8 cellular contexts compared by ENCODE assay signal in the genomic region with DNA sequence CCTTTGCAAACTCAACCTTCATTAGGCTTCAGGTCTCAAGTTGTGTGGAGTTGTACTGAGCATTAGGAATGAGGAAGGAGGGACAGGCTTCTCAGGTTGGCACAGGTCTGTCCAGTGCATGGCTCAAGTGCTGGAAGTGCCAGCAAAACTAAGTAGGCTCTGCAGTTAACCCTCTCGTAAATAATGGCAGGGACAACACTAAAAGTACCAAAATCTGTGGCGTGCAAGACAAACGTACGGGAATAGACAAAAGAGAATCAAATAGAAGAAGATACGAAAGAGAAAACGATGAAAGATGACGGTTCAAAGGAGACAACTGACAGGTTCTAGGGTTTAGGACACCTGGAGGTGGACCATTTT. TPM values are rescaled to one million over a fixed set of nuclear protein-coding genes. Genes with fewer than 3 reads are reported as not detected.
DNase-seq lines count a peak whose midpoint lies in the region; ATAC-seq, FAIRE-seq and TF ChIP-seq lines count a peak whose summit lies in the region.

No MANE protein-coding gene starts in this region.

- TF ChIP-seq POLR2A in stomach (IDR thresholded peaks at IDR 0.05), result no peak

- peak overlapping the region; percentile 99 for H3K27ac Mint-ChIP-seq in astrocyte (ENCODE audit: unreplicated experiment)
- H3K27ac Mint-ChIP-seq in immature natural killer cell, result peak overlapping the region; percentile 94 to 99 (median 98)

- no peaks in the 10 kb centered on the region for H3K9me3 Mint-ChIP-seq in astrocyte (ENCODE audit: unreplicated experiment)
- no peaks in the 10 kb centered on the region for H3K9me3 Mint-ChIP-seq in immature natural killer cell

- H3K4me3 Mint-ChIP-seq in astrocyte (ENCODE audit: unreplicated experiment), result peak overlapping the region; percentile 91
- peak overlapping the region; percentile 86 to 98 (median 97) for H3K4me3 Mint-ChIP-seq in immature natural killer cell

- H2AFZ ChIP-seq in astrocyte (ENCODE audit: low read depth, low read length), result peak overlapping the region; percentile 90

- H3K27ac ChIP-seq in astrocyte (ENCODE audit: low read depth, low read length), result peak overlapping the region; percentile 94
- H3K27ac ChIP-seq in stomach, result peak overlapping the region; percentile 97 to 99 (median 99)

- H3K9ac ChIP-seq in astrocyte (ENCODE audit: low read length), result peak overlapping the region; percentile 98

- H3K4me1 Mint-ChIP-seq in astrocyte (ENCODE audit: low read depth, unreplicated experiment) (peaks cover 15% of the 10 kb centered on the region), immature natural killer cell (peaks cover 49 to 65% of the 10 kb centered on the region in 2 donors)

- TF ChIP-seq EP300 in stomach (IDR thresholded peaks at IDR 0.05), result no peak

- H3K27me3 Mint-ChIP-seq in astrocyte (ENCODE audit: low read depth, unreplicated experiment) (no peaks in the 10 kb centered on the region), immature natural killer cell (ENCODE audit: low read depth in 3 of 3) (peaks cover 3 to 15% (median 10%) of the 10 kb centered on the region in 3 donors)

- peak; percentile 5 for ATAC-seq in HG03342 (IDR thresholded peaks at IDR 0.05; ENCODE audit: unreplicated experiment)
- no peak for ATAC-seq in GM18519 (IDR thresholded peaks at IDR 0.05; ENCODE audit: low FRiP score, unreplicated experiment)

- 0 to 2% (median 0%) methylated on average over 7 of the region's 7 CpGs for WGBS in stomach, 5 donors

- H3K4me1 ChIP-seq in astrocyte (ENCODE audit: insufficient read depth, low read length), result peaks cover 8% of the 10 kb centered on the region
- H3K4me1 ChIP-seq in stomach, result peaks cover 20 to 58% (median 46%) of the 10 kb centered on the region in 4 donors

- intact Hi-C loops in stomach (cut with DNase I; ENCODE audit: low total_unique reads), result loop anchor here (10.0 kb wide), 1 partner anchor 65 kb away; a partner anchor contains a TSS

- H3K36me3 Mint-ChIP-seq in astrocyte (ENCODE audit: low read depth, unreplicated experiment) (peaks cover 5% of the 10 kb centered on the region), immature natural killer cell (peaks cover 0 to 3% (median 2%) of the 10 kb centered on the region in 3 donors)

- H3K27me3 ChIP-seq in astrocyte (ENCODE audit: insufficient read depth, low read length), result no peaks in the 10 kb centered on the region
- no peaks in the 10 kb centered on the region for H3K27me3 ChIP-seq in stomach

- H3K4me2 ChIP-seq in astrocyte (ENCODE audit: low read length), result peak overlapping the region; percentile 90

- H3K36me3 ChIP-seq in astrocyte (ENCODE audit: insufficient read depth, low read length) (no peaks in the 10 kb centered on the region), stomach (peaks cover 0 to 22% (median under 1%) of the 10 kb centered on the region in 4 donors)

- H3K4me3 ChIP-seq in GM12864 (ENCODE audit: low read depth, low read length) (peak overlapping the region; percentile 98), astrocyte (ENCODE audit: insufficient read depth, low read depth, low read length) (peak overlapping the region; percentile 99), stomach (peak overlapping the region; percentile 70 to 92 (median 77))

- no peak for FAIRE-seq in astrocyte (lab: Jason Lieb, UNC)

- no peaks in the 10 kb centered on the region for H3K9me3 ChIP-seq in astrocyte (ENCODE audit: insufficient read depth, low read depth, low read length)
- H3K9me3 ChIP-seq in stomach, result no peaks in the 10 kb centered on the region

- no peak for DNase-seq in GM12864 (ENCODE audit: low read depth)
- DNase-seq in astrocyte (ENCODE audit: low read depth), result peak; percentile 4
- DNase-seq in immature natural killer cell, result no peak
- DNase-seq in stomach, result no peak
- no peak for DNase-seq in activated CD4-positive, alpha-beta T cell treated with anti-CD3 and anti-CD28 coated beads, Interleukin-2, amount 50 U/mL, for 1 hour
- DNase-seq in COR-L47 (lab: John Stamatoyannopoulos, UW), result no peak

- H4K20me1 ChIP-seq in astrocyte (ENCODE audit: insufficient read depth, low read length), result peaks cover 15% of the 10 kb centered on the region

- H3K79me2 ChIP-seq in astrocyte (ENCODE audit: insufficient read depth, low read length), result peaks cover 53% of the 10 kb centered on the region

- TF ChIP-seq CTCF in GM12864 (IDR thresholded peaks at IDR 0.05; ENCODE audit: low read depth, low read length, missing control alignments) (no peak), astrocyte (IDR thresholded peaks at IDR 0.05; ENCODE audit: insufficient read depth, low read depth, low read length) (no peak), stomach (IDR thresholded peaks at IDR 0.05) (no peak)

RNA-seq across cellular contexts. Expression of a gene that starts 0.6 kb away (rescaled TPM):
- total RNA-seq in astrocyte (28.9 and 35.2 TPM in 2 replicates), stomach (100 to 1,000 TPM in 1 of 5 donors, 10 to 100 TPM in 4; 15.1 to 100 (median 49.6) TPM)
- polyA plus RNA-seq in immature natural killer cell (10 to 100 TPM; 11.2 to 19.0 (median 13.0) TPM), stomach (10 to 100 TPM in 2 of 3 donors, 1 to 10 TPM in 1; 9.7 to 13.9 (median 12.4) TPM)

RNA-seq across cellular contexts. Expression of a gene that starts 5.5 kb away (rescaled TPM):
- total RNA-seq in astrocyte (67.3 and 78.1 TPM in 2 replicates), stomach (100 to 1,000 TPM in 1 of 5 donors, 10 to 100 TPM in 4; 36.2 to 122 (median 53.2) TPM)
- polyA plus RNA-seq in immature natural killer cell (10 to 100 TPM in 2 of 3 donors, 1 to 10 TPM in 1; 9.5 to 34.7 (median 17.1) TPM), stomach (10 to 100 TPM; 21.7 to 36.3 (median 33.5) TPM)

RNA-seq across cellular contexts. Expression of a gene that starts 55.4 kb away (rescaled TPM):
- 12.4 and 16.5 TPM in 2 replicates for total RNA-seq in astrocyte
- polyA plus RNA-seq in immature natural killer cell, result 10 to 100 TPM in 2 of 3 donors, 1 to 10 TPM in 1; 8.6 to 12.8 (median 10.1) TPM
- 10 to 100 TPM in 2 of 5 donors, 1 to 10 TPM in 2, not detected in 1; 1.7 to 56.9 (median 12.6) TPM for total RNA-seq in stomach
- polyA plus RNA-seq in stomach, result 10 to 100 TPM in 1 of 3 donors, 1 to 10 TPM in 2; 7.3 to 13.7 (median 8.0) TPM
